27 cellular contexts compared by ENCODE assay signal in genomic region chr7:158934628-158935027, GRCh38.
DNase-seq lines count a peak whose midpoint lies in the region; ATAC-seq, FAIRE-seq and TF ChIP-seq lines count a peak whose summit lies in the region.
"Had no signal": no experiment of that assay in that cellular context is flagged by ENCODE, and none has a peak within 500 bp of the region (broad histone marks: within the 10 kb centered on the region; RNA-seq: fewer than 3 reads in every experiment).

No MANE protein-coding gene starts in this region.

- intact Hi-C loops in right lobe of liver (cut with DNase I): no loop called here
- intact Hi-C loops in pancreas (cut with DNase I): no loop called here
- intact Hi-C loops in activated T-helper 2 cell treated with anti-CD3 and anti-CD28 coated beads, Interferon-gamma antibody, Interleukin-2, Interleukin-4, amounts not matched to agents 10 μg/mL and 5 μg/mL and 100 μg/mL, durations not matched to agents 14 hours and 24 hours and 36 hours (cut with micrococcal nuclease): no loop called here

- TF ChIP-seq CTCF in right lobe of liver (IDR thresholded peaks at IDR 0.05): no peak
- no peak for TF ChIP-seq CTCF in pancreas (IDR thresholded peaks at IDR 0.05)
- no peak for TF ChIP-seq CTCF in foreskin fibroblast (IDR thresholded peaks at IDR 0.05; ENCODE audit: low read depth, low read length)

- no peak overlapping the region for H3K4me3 Mint-ChIP-seq in activated T-helper 2 cell treated with anti-CD3 and anti-CD28 coated beads, Interferon-gamma antibody, Interleukin-2, Interleukin-4, amounts not matched to agents 10 μg/mL and 5 μg/mL and 100 μg/mL, durations not matched to agents 14 hours and 24 hours and 36 hours (ENCODE audit: low read depth)
- H3K4me3 Mint-ChIP-seq: CD14-positive monocyte; CD4-positive, alpha-beta memory T cell; CD4-positive, CD25-positive, alpha-beta regulatory T cell; CD8-positive, alpha-beta memory T cell had no signal

- no peak overlapping the region for H3K27ac Mint-ChIP-seq in activated T-helper 2 cell treated with anti-CD3 and anti-CD28 coated beads, Interferon-gamma antibody, Interleukin-2, Interleukin-4, amounts not matched to agents 10 μg/mL and 5 μg/mL and 100 μg/mL, durations not matched to agents 14 hours and 24 hours and 36 hours
- H3K27ac Mint-ChIP-seq: CD14-positive monocyte; CD4-positive, CD25-positive, alpha-beta regulatory T cell; CD8-positive, alpha-beta memory T cell had no signal

- H3K27me3 ChIP-seq in right lobe of liver (no peaks in the 10 kb centered on the region), pancreas (no peaks in the 10 kb centered on the region)
- H3K27me3 ChIP-seq: BE2C, BLaER1 had no signal

- ATAC-seq in left lobe of liver: peak; percentile 90
- ATAC-seq in right lobe of liver: peak; percentile 66 to 82 (median 76)
- peak; percentile 61 to 80 (median 71) for ATAC-seq in pancreas
- ATAC-seq: GM12878 had no signal

- peaks cover 38% of the 10 kb centered on the region for H3K9me3 Mint-ChIP-seq in activated T-helper 2 cell treated with anti-CD3 and anti-CD28 coated beads, Interferon-gamma antibody, Interleukin-2, Interleukin-4, amounts not matched to agents 10 μg/mL and 5 μg/mL and 100 μg/mL, durations not matched to agents 14 hours and 24 hours and 36 hours

- WGBS in right lobe of liver (ENCODE audit: insufficient coverage, low coverage, low lambda C conversion rate, missing lambda C conversion rate): 27% methylated on average over 4 of the region's 4 CpGs
- 31 to 45% methylated on average over 4 of the region's 4 CpGs for WGBS in pancreas, 2 donors

- H3K9me3 ChIP-seq in right lobe of liver (no peaks in the 10 kb centered on the region), pancreas (no peaks in the 10 kb centered on the region)
- H3K9me3 ChIP-seq: BE2C had no signal

- FAIRE-seq in pancreas (lab: Jason Lieb, UNC): no peak
- FAIRE-seq: A204.1, GM12878, GM12892, GM18507 had no signal

- H3K36me3 ChIP-seq in right lobe of liver: no peaks in the 10 kb centered on the region
- H3K36me3 ChIP-seq in pancreas: peaks cover 0 to 4% (median 0%) of the 10 kb centered on the region in 3 donors

- H3K4me3 ChIP-seq in right lobe of liver (no peak overlapping the region), pancreas (no peak overlapping the region), foreskin fibroblast (ENCODE audit: low read depth in 1 of 2, low read length in 2 of 2) (no peak overlapping the region)
- H3K4me3 ChIP-seq: BLaER1, GM12878 had no signal

- no peaks in the 10 kb centered on the region for H3K4me1 Mint-ChIP-seq in activated T-helper 2 cell treated with anti-CD3 and anti-CD28 coated beads, Interferon-gamma antibody, Interleukin-2, Interleukin-4, amounts not matched to agents 10 μg/mL and 5 μg/mL and 100 μg/mL, durations not matched to agents 14 hours and 24 hours and 36 hours (ENCODE audit: low read depth)
- H3K4me1 Mint-ChIP-seq: CD14-positive monocyte; CD4-positive, alpha-beta memory T cell; CD4-positive, CD25-positive, alpha-beta regulatory T cell; CD8-positive, alpha-beta memory T cell had no signal

- H3K27ac ChIP-seq in right lobe of liver (peak overlapping the region in 2 of 3 donors; percentile 9 to 16), pancreas (no peak overlapping the region)
- H3K27ac ChIP-seq: BLaER1 had no signal

- H3K4me1 ChIP-seq in right lobe of liver (no peaks in the 10 kb centered on the region), pancreas (peaks cover 0 to 4% (median 0%) of the 10 kb centered on the region in 3 donors)
- H3K4me1 ChIP-seq: BE2C, BLaER1 had no signal

- no peaks in the 10 kb centered on the region for H3K27me3 Mint-ChIP-seq in activated T-helper 2 cell treated with anti-CD3 and anti-CD28 coated beads, Interferon-gamma antibody, Interleukin-2, Interleukin-4, amounts not matched to agents 10 μg/mL and 5 μg/mL and 100 μg/mL, durations not matched to agents 14 hours and 24 hours and 36 hours (ENCODE audit: low read depth)
- H3K27me3 Mint-ChIP-seq: CD4-positive, alpha-beta memory T cell; CD4-positive, CD25-positive, alpha-beta regulatory T cell; CD8-positive, alpha-beta memory T cell had no signal

- TF ChIP-seq POLR2A in right lobe of liver (IDR thresholded peaks at IDR 0.05): no peak

- H3K36me3 Mint-ChIP-seq in activated T-helper 2 cell treated with anti-CD3 and anti-CD28 coated beads, Interferon-gamma antibody, Interleukin-2, Interleukin-4, amounts not matched to agents 10 μg/mL and 5 μg/mL and 100 μg/mL, durations not matched to agents 14 hours and 24 hours and 36 hours (ENCODE audit: low read depth): peaks cover 71% of the 10 kb centered on the region

- DNase-seq in left lobe of liver (ENCODE audit: low spot score) (no peak), right lobe of liver (no peak), pancreas (no peak), foreskin fibroblast (no peak), mesenteric fat pad (ENCODE audit: low spot score) (no peak)
- DNase-seq in activated T-helper 2 cell treated with anti-CD3 and anti-CD28 coated beads, Interferon-gamma antibody, Interleukin-2, Interleukin-4, amounts not matched to agents 10 μg/mL and 5 μg/mL and 100 μg/mL, durations not matched to agents 14 hours and 24 hours and 36 hours (ENCODE audit: low spot score): no peak
- DNase-seq: 8988T; ACHN; BE2C; C1 segment of cervical spinal cord; CD4-positive, alpha-beta memory T cell; CD4-positive, CD25-positive, alpha-beta regulatory T cell; CD8-positive, alpha-beta memory T cell; COR-L47; DMS 273 treated with DMSO at 0.1 percent for 48 hours; DMS153; DMS53; DMS79; DND-41; EL; GDM1 had no signal

Comparison
In these comparisons a context has a peak if more than half of its experiments do, and no peak if none do; other contexts are left out.
1. H3K27ac ChIP-seq: peak in right lobe of liver (2 of 3); none in pancreas (0 of 4).
2. Peak in every context shown above with its lines, with median percentiles within 50 percentile points of each other: ATAC-seq.